Comparison of ENCODE assay signal across 8 cellular contexts in genomic region chr18:13500227-13500865, GRCh38.
DNase-seq lines count a peak whose midpoint lies in the region; ATAC-seq and TF ChIP-seq lines count a peak whose summit lies in the region.

No MANE protein-coding gene starts in this region.

- peak overlapping the region; percentile 36 for H3K4me3 Mint-ChIP-seq in MCF 10A (ENCODE audit: unreplicated experiment)
- no peak overlapping the region for H3K4me3 Mint-ChIP-seq in stimulated activated naive CD8-positive, alpha-beta T cell treated with anti-CD3 and anti-CD28 coated beads, Interleukin-15, amount 100 ng/mL, for 72 hours
- H3K4me3 Mint-ChIP-seq in activated T-helper 1 cell treated with anti-CD3 and anti-CD28 coated beads, Interleukin-12 subunit alpha, Interleukin-12 subunit beta, Interleukin-2, Interleukin-4 antibody, amounts not matched to agents 30 ng/mL and 10 ng/mL and 1 ng/mL, durations not matched to agents 14 hours and 24 hours and 36 hours: no peak overlapping the region

- H3K4me1 Mint-ChIP-seq in MCF 10A (ENCODE audit: insufficient read depth, unreplicated experiment): peaks cover 17% of the 10 kb centered on the region
- peaks cover 61% of the 10 kb centered on the region for H3K4me1 Mint-ChIP-seq in stimulated activated naive CD8-positive, alpha-beta T cell treated with anti-CD3 and anti-CD28 coated beads, Interleukin-15, amount 100 ng/mL, for 72 hours
- H3K4me1 Mint-ChIP-seq in activated T-helper 1 cell treated with anti-CD3 and anti-CD28 coated beads, Interleukin-12 subunit alpha, Interleukin-12 subunit beta, Interleukin-2, Interleukin-4 antibody, amounts not matched to agents 30 ng/mL and 10 ng/mL and 1 ng/mL, durations not matched to agents 14 hours and 24 hours and 36 hours (ENCODE audit: low read depth): peaks cover 32% of the 10 kb centered on the region

- CTCF ChIA-PET in MCF 10A (lab: Yijun Ruan, JAX): no interaction called here

- peak; percentile 90 for DNase-seq in AG10803 (ENCODE audit: low read depth)
- peak; percentile 78 for DNase-seq in NCI-H1105 treated with DMSO at 0.1 percent for 48 hours (lab: John Stamatoyannopoulos, UW)
- DNase-seq in MCF 10A (ENCODE audit: unreplicated experiment): peak; percentile 54
- DNase-seq in vagina (ENCODE audit: extremely low spot score in 2 of 2): no peak
- no peak for DNase-seq in stimulated activated naive CD8-positive, alpha-beta T cell treated with anti-CD3 and anti-CD28 coated beads, Interleukin-15, amount 100 ng/mL, for 72 hours
- no peak for DNase-seq in activated T-helper 1 cell treated with anti-CD3 and anti-CD28 coated beads, Interleukin-12 subunit alpha, Interleukin-12 subunit beta, Interleukin-2, Interleukin-4 antibody, amounts not matched to agents 30 ng/mL and 10 ng/mL and 1 ng/mL, durations not matched to agents 14 hours and 24 hours and 36 hours (ENCODE audit: low spot score)
- DNase-seq in HPDE6-E6E7 (ENCODE audit: extremely low spot score): no peak

- ATAC-seq in stimulated activated naive CD8-positive, alpha-beta T cell treated with anti-CD3 and anti-CD28 coated beads, Interleukin-15, amount 100 ng/mL, for 72 hours: no peak

- peaks cover 5% of the 10 kb centered on the region for H3K36me3 Mint-ChIP-seq in MCF 10A (ENCODE audit: insufficient read depth, unreplicated experiment)
- peaks cover 23% of the 10 kb centered on the region for H3K36me3 Mint-ChIP-seq in activated T-helper 1 cell treated with anti-CD3 and anti-CD28 coated beads, Interleukin-12 subunit alpha, Interleukin-12 subunit beta, Interleukin-2, Interleukin-4 antibody, amounts not matched to agents 30 ng/mL and 10 ng/mL and 1 ng/mL, durations not matched to agents 14 hours and 24 hours and 36 hours (ENCODE audit: low read depth)

- H3K27me3 Mint-ChIP-seq in MCF 10A (ENCODE audit: insufficient read depth, unreplicated experiment): no peaks in the 10 kb centered on the region
- H3K27me3 Mint-ChIP-seq in stimulated activated naive CD8-positive, alpha-beta T cell treated with anti-CD3 and anti-CD28 coated beads, Interleukin-15, amount 100 ng/mL, for 72 hours: no peaks in the 10 kb centered on the region
- no peaks in the 10 kb centered on the region for H3K27me3 Mint-ChIP-seq in activated T-helper 1 cell treated with anti-CD3 and anti-CD28 coated beads, Interleukin-12 subunit alpha, Interleukin-12 subunit beta, Interleukin-2, Interleukin-4 antibody, amounts not matched to agents 30 ng/mL and 10 ng/mL and 1 ng/mL, durations not matched to agents 14 hours and 24 hours and 36 hours (ENCODE audit: insufficient read depth)

- no peaks in the 10 kb centered on the region for H3K36me3 ChIP-seq in vagina

- H3K27ac Mint-ChIP-seq in MCF 10A (ENCODE audit: low read depth, unreplicated experiment): no peak overlapping the region
- H3K27ac Mint-ChIP-seq in stimulated activated naive CD8-positive, alpha-beta T cell treated with anti-CD3 and anti-CD28 coated beads, Interleukin-15, amount 100 ng/mL, for 72 hours: no peak overlapping the region
- H3K27ac Mint-ChIP-seq in activated T-helper 1 cell treated with anti-CD3 and anti-CD28 coated beads, Interleukin-12 subunit alpha, Interleukin-12 subunit beta, Interleukin-2, Interleukin-4 antibody, amounts not matched to agents 30 ng/mL and 10 ng/mL and 1 ng/mL, durations not matched to agents 14 hours and 24 hours and 36 hours: no peak overlapping the region

- BruUV-seq in MCF 10A (replicated peaks; lab: Mats Ljungman, UMichigan): no TSS peak

- no peak for TF ChIP-seq POLR2A in vagina (IDR thresholded peaks at IDR 0.05)

- H3K4me3 ChIP-seq in AG10803 (ENCODE audit: low read length) (peak overlapping the region; percentile 52), vagina (peak overlapping the region; percentile 1 to 14)

- H3K27ac ChIP-seq in layer of hippocampus (ENCODE audit: low read depth, low read length) (peak overlapping the region; percentile 44), vagina (peak overlapping the region; percentile 38)

- H3K9me3 Mint-ChIP-seq in MCF 10A (ENCODE audit: unreplicated experiment): peaks cover 14% of the 10 kb centered on the region
- H3K9me3 Mint-ChIP-seq in stimulated activated naive CD8-positive, alpha-beta T cell treated with anti-CD3 and anti-CD28 coated beads, Interleukin-15, amount 100 ng/mL, for 72 hours: peaks cover 7 to 20% of the 10 kb centered on the region in 2 donors
- peaks cover 13% of the 10 kb centered on the region for H3K9me3 Mint-ChIP-seq in activated T-helper 1 cell treated with anti-CD3 and anti-CD28 coated beads, Interleukin-12 subunit alpha, Interleukin-12 subunit beta, Interleukin-2, Interleukin-4 antibody, amounts not matched to agents 30 ng/mL and 10 ng/mL and 1 ng/mL, durations not matched to agents 14 hours and 24 hours and 36 hours

- H3K27me3 ChIP-seq in layer of hippocampus (ENCODE audit: control insufficient read depth, insufficient read depth, low read length) (no peaks in the 10 kb centered on the region), vagina (no peaks in the 10 kb centered on the region)

- POLR2A ChIA-PET in MCF 10A (lab: Yijun Ruan, JAX): no interaction called here

- no peaks in the 10 kb centered on the region for H3K9me3 ChIP-seq in vagina

- intact Hi-C loops in MCF 10A (cut with micrococcal nuclease): no loop called here
- intact Hi-C loops in vagina (cut with DNase I): no loop called here
- intact Hi-C loops in activated T-helper 1 cell treated with anti-CD3 and anti-CD28 coated beads, Interleukin-12 subunit alpha, Interleukin-12 subunit beta, Interleukin-2, Interleukin-4 antibody, amounts not matched to agents 30 ng/mL and 10 ng/mL and 1 ng/mL, durations not matched to agents 14 hours and 24 hours and 36 hours (cut with micrococcal nuclease): loop anchor here (5.0 kb wide), 2 partner anchors 33 to 67 kb away; no protein-coding TSS in a partner anchor

- peaks cover 31% of the 10 kb centered on the region for H3K4me1 ChIP-seq in vagina

- TF ChIP-seq CTCF in AG10803 (conservative IDR thresholded peaks at IDR 0.05; ENCODE audit: low read length) (peak; percentile 4; the same call in 1 of the 2 replicates), MCF 10A (IDR thresholded peaks at IDR 0.05; ENCODE audit: unreplicated experiment) (no peak), vagina (IDR thresholded peaks at IDR 0.05) (no peak)

Comparison
In these comparisons a context has a peak if more than half of its experiments do, and no peak if none do; other contexts are left out.
1. DNase-seq: peak in AG10803 (single experiment), NCI-H1105 treated with DMSO at 0.1 percent for 48 hours (single experiment) and MCF 10A (single experiment); none in vagina (0 of 2), stimulated activated naive CD8-positive, alpha-beta T cell treated with anti-CD3 and anti-CD28 coated beads, Interleukin-15, amount 100 ng/mL, for 72 hours (0 of 2), activated T-helper 1 cell treated with anti-CD3 and anti-CD28 coated beads, Interleukin-12 subunit alpha, Interleukin-12 subunit beta, Interleukin-2, Interleukin-4 antibody, amounts not matched to agents 30 ng/mL and 10 ng/mL and 1 ng/mL, durations not matched to agents 14 hours and 24 hours and 36 hours (single experiment) and HPDE6-E6E7 (single experiment).